ENCODE assay signal across 8 cellular contexts in the genomic region with DNA sequence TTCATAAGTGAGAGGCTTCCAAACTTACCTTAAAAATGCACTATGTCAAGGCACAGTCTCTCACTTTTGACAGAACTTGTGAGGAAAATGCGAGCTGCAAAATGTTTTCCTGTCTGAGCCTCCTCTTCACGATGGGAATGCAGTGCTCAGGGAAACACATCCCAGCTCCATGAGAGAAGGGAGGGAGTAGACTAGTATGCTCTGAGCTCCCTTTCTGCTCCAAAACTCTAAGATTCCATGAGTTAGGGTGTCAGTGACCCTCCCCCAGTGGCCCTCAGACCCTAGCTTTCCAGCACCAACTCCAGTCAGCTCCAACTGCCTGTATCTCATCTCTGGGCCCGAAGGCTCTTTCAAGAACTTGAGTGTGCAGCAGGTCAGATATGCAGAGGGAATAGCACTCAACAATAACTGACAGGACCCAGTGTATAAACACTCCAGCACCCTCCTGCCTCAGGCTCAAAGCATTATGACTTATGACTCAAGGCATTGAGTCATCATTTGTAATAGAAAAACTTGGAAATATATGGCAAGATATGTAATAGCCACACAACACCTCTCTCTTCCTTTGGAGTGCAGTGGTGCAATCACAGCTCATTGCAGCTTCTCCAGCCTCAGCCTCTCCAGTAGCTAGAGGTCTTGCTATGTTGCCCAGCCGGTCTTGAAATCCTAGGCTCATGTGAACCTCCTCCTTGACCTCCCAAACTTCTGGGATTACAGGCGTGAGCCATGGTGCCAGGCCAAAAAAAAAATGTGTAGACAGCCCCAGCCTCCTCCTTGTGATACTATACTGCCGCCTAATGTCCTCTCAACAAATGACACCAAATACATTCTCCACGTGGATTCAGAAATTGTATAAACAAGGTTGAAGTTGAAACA. TPM values are rescaled to one million over a fixed set of nuclear protein-coding genes. Genes with fewer than 3 reads are reported as not detected.
A peak's percentile ranks its signal among the peaks of the same experiment; 100 is the strongest.
DNase-seq lines count a peak whose midpoint lies in the region; ATAC-seq and TF ChIP-seq lines count a peak whose summit lies in the region.

No MANE protein-coding gene starts in this region.

- H3K4me1 Mint-ChIP-seq in natural killer cell, result no peaks in the 10 kb centered on the region

- peak; percentile 5 for DNase-seq in stimulated activated CD4-positive, alpha-beta T cell treated with anti-CD3 and anti-CD28 coated beads, Interleukin-15, amount 100 ng/mL, for 24 hours
- no peak for DNase-seq in stimulated activated CD4-positive, alpha-beta T cell treated with anti-CD3 and anti-CD28 coated beads, Interleukin-2, amount 100 ng/mL, for 48 hours
- peak; percentile 59 for DNase-seq in LNCaP clone FGC (ENCODE audit: low read depth)
- DNase-seq in SK-MEL-5 (ENCODE audit: low read depth, low spot score), result peak; percentile 80
- peak; percentile 98 for DNase-seq in epithelial cell of esophagus (ENCODE audit: low read depth)
- DNase-seq in natural killer cell, result no peak
- DNase-seq in mucosa of gallbladder (ENCODE audit: low spot score), result no peak
- no peak for DNase-seq in NK-92 treated with Interleukin-12 subunit alpha and Interleukin-12 subunit beta, amount 100 ng/mL, for 24 hours (lab: John Stamatoyannopoulos, UW)

- peaks cover 7% of the 10 kb centered on the region for H3K36me3 Mint-ChIP-seq in natural killer cell

- H3K4me3 ChIP-seq in LNCaP clone FGC (ENCODE audit: low read depth, low read length) (no peak overlapping the region), epithelial cell of esophagus (ENCODE audit: low read length) (no peak overlapping the region)

- peak; percentile 64 to 71 (median 68) for ATAC-seq in natural killer cell

- H3K27me3 Mint-ChIP-seq in natural killer cell (ENCODE audit: low read depth in 2 of 2), result peaks cover 6 to 35% of the 10 kb centered on the region in 2 donors

- H3K27ac Mint-ChIP-seq in natural killer cell, result no peak overlapping the region

- H3K9me3 Mint-ChIP-seq in natural killer cell, result peaks cover 3% of the 10 kb centered on the region in 2 donors

- peak; percentile 92 for TF ChIP-seq CTCF in LNCaP clone FGC (IDR thresholded peaks at IDR 0.05; ENCODE audit: control insufficient read depth, extremely low read depth, insufficient read depth)
- TF ChIP-seq CTCF in epithelial cell of esophagus (IDR thresholded peaks at IDR 0.05; ENCODE audit: insufficient read depth, low read depth, low read length, missing control alignments), result peak; percentile 88
- TF ChIP-seq CTCF in natural killer cell (IDR thresholded peaks at IDR 0.05), result peak; percentile 57

- in situ Hi-C loops in SK-MEL-5 (cut with HindIII; ENCODE audit: low pct_unique_long_range_greater_than_20kb, low sequenced_read_pairs), result no loop called here

- H3K4me3 Mint-ChIP-seq in natural killer cell, result no peak overlapping the region

- intact Hi-C loops in natural killer cell (cut with micrococcal nuclease), result no loop called here

RNA-seq across cellular contexts. Expression of a gene that starts 16.7 kb away (rescaled TPM):
- 236 and 241 TPM in 2 replicates for total RNA-seq in SK-MEL-5 (2014; rRNA removed; shearing (Covaris generic))
- 385 and 433 TPM in 2 replicates for polyA plus RNA-seq in SK-MEL-5 (2015; cell fraction: cytosol; rRNA removed)
- polyA plus RNA-seq in SK-MEL-5 (2015; cell fraction: nucleus; rRNA removed), result 1,025 and 1,164 TPM in 2 replicates
- total RNA-seq in natural killer cell, result 10 to 100 TPM; 36.4 to 43.1 (median 41.4) TPM
- 133 TPM for total RNA-seq in mucosa of gallbladder

Comparison
In these comparisons a context has a peak if more than half of its experiments do, and no peak if none do; other contexts are left out.
1. DNase-seq: peak in stimulated activated CD4-positive, alpha-beta T cell treated with anti-CD3 and anti-CD28 coated beads, Interleukin-15, amount 100 ng/mL, for 24 hours (single experiment), LNCaP clone FGC (single experiment), SK-MEL-5 (single experiment) and epithelial cell of esophagus (single experiment); none in stimulated activated CD4-positive, alpha-beta T cell treated with anti-CD3 and anti-CD28 coated beads, Interleukin-2, amount 100 ng/mL, for 48 hours (0 of 2), natural killer cell (single experiment), mucosa of gallbladder (single experiment) and NK-92 treated with Interleukin-12 subunit alpha and Interleukin-12 subunit beta, amount 100 ng/mL, for 24 hours (single experiment).
2. Peak in every context shown above with its lines, with median percentiles within 50 percentile points of each other: CTCF ChIP-seq.